Comparison of ENCODE assay signal across 1 cellular context in the genomic region with DNA sequence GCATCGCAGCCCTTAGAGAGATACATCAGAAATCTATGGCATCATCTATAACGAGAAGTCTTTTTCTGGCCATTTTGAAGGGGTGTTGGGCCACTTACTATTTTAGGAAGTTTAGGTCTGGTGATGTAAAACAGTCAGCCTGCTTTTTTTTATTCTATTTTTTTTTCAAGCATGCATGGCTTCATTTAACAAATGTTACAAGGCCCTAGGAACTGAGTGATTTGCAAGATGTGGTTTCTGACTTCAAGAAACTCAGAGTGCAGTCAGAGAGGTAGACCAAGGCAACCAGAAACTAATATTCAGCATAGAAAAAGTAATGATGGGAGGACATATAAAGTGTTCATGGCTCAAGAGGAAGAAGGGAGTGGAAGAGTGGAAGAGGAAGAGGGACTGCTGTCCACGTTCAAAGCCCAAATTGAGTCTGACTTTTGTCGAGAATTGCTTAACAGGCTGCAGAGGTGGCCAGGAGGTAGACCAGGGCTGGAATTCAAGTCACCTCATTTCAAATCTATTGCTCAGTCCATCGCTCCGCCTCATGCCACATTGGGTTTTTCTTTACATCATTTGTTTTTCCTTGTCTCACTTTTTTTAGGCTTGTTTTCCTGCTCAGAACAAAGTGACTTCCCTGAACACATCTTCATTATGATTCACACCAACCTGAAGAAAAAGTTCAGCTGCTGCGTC.
TF ChIP-seq lines count a peak whose summit lies in the region.

No MANE protein-coding gene starts in this region.

TF ChIP-seq in endothelial cell of umbilical vein, 7 proteins besides CTCF, POLR2A, EP300 and RAD21 (continued from another document):
- TF ChIP-seq, protein P1, sequence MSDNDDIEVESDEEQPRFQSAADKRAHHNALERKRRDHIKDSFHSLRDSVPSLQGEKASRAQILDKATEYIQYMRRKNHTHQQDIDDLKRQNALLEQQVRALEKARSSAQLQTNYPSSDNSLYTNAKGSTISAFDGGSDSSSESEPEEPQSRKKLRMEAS (IDR thresholded peaks at IDR 0.05; ENCODE audit: insufficient read depth, insufficient read length) = no peak
- TF ChIP-seq JUN (IDR thresholded peaks at IDR 0.05; ENCODE audit: borderline replicate concordance, insufficient read depth, insufficient read length, low read depth) = no peak
- no peak for TF ChIP-seq MYC (IDR thresholded peaks at IDR 0.05; ENCODE audit: low read depth, low read length)
